Comparison of ENCODE assay signal across 18 cellular contexts in genomic region chr1:102120910-102121309, GRCh38.
DNase-seq lines count a peak whose midpoint lies in the region; TF ChIP-seq lines count a peak whose summit lies in the region.
"Had no signal": no experiment of that assay in that cellular context is flagged by ENCODE, and none has a peak within 500 bp of the region (broad histone marks: within the 10 kb centered on the region; RNA-seq: fewer than 3 reads in every experiment).

No MANE protein-coding gene starts in this region.

- H3K27ac Mint-ChIP-seq in neural progenitor cell: no peak overlapping the region
- H3K27ac Mint-ChIP-seq: T-cell had no signal

- TF ChIP-seq CTCF in neural progenitor cell (IDR thresholded peaks at IDR 0.05): no peak
- TF ChIP-seq CTCF in lower leg skin (IDR thresholded peaks at IDR 0.05): no peak

- H3F3A ChIP-seq in neural progenitor cell (ENCODE audit: low read depth): no peaks in the 10 kb centered on the region

- H2AFZ ChIP-seq in neural progenitor cell (replicated peaks): peak overlapping the region; percentile 79

- no peaks in the 10 kb centered on the region for H3K36me3 ChIP-seq in neural progenitor cell
- H3K36me3 ChIP-seq: BLaER1 treated with 17β-estradiol and CSF1 and Interleukin-3, amounts not matched to agents 10 nM and 100 nM had no signal

- peaks cover 2% of the 10 kb centered on the region for H3K27me3 Mint-ChIP-seq in neural progenitor cell (ENCODE audit: insufficient read depth, low read depth)
- H3K27me3 Mint-ChIP-seq: T-cell had no signal

- H3K9me3 ChIP-seq in neural progenitor cell (ENCODE audit: low read depth): no peaks in the 10 kb centered on the region
- H3K9me3 ChIP-seq: BLaER1 treated with 17β-estradiol and CSF1 and Interleukin-3, amounts not matched to agents 10 nM and 100 nM had no signal

- no peak overlapping the region for H3K4me3 Mint-ChIP-seq in neural progenitor cell
- H3K4me3 Mint-ChIP-seq: T-cell had no signal

- H3K36me3 Mint-ChIP-seq in neural progenitor cell: no peaks in the 10 kb centered on the region
- H3K36me3 Mint-ChIP-seq: T-cell had no signal

- no peaks in the 10 kb centered on the region for H3K27me3 ChIP-seq in neural progenitor cell
- H3K27me3 ChIP-seq: BLaER1 treated with 17β-estradiol and CSF1 and Interleukin-3, amounts not matched to agents 10 nM and 100 nM had no signal

- H3K4me2 ChIP-seq in neural progenitor cell: no peak overlapping the region
- H3K4me2 ChIP-seq: BLaER1 treated with 17β-estradiol and CSF1 and Interleukin-3, amounts not matched to agents 10 nM and 100 nM had no signal

- no peaks in the 10 kb centered on the region for H4K20me1 ChIP-seq in neural progenitor cell (ENCODE audit: low read depth)
- H4K20me1 ChIP-seq: BLaER1 treated with 17β-estradiol and CSF1 and Interleukin-3, amounts not matched to agents 10 nM and 100 nM had no signal

- intact Hi-C loops in lower leg skin (cut with DNase I; ENCODE audit: low total_unique reads): no loop called here

- no peak overlapping the region for H3K9ac ChIP-seq in neural progenitor cell
- H3K9ac ChIP-seq: BLaER1 treated with 17β-estradiol and CSF1 and Interleukin-3, amounts not matched to agents 10 nM and 100 nM had no signal

- no peak for TF ChIP-seq POLR2A in lower leg skin (IDR thresholded peaks at IDR 0.05)

- H3K4me1 Mint-ChIP-seq in neural progenitor cell: peaks cover 3% of the 10 kb centered on the region
- H3K4me1 Mint-ChIP-seq: T-cell had no signal

- peaks cover 15% of the 10 kb centered on the region for H3K4me1 ChIP-seq in neural progenitor cell
- H3K4me1 ChIP-seq: BLaER1 treated with 17β-estradiol and CSF1 and Interleukin-3, amounts not matched to agents 10 nM and 100 nM had no signal

- H3K9me3 Mint-ChIP-seq in neural progenitor cell: no peaks in the 10 kb centered on the region

- no peak overlapping the region for H3K27ac ChIP-seq in neural progenitor cell
- H3K27ac ChIP-seq: 22Rv1; BLaER1 treated with 17β-estradiol and CSF1 and Interleukin-3, amounts not matched to agents 10 nM and 100 nM; SK-N-MC had no signal

- WGBS in lower leg skin, 2 donors: 78 to 93% methylated on average over 3 to 4 of the region's 4 CpGs

- H3K79me2 ChIP-seq in neural progenitor cell (ENCODE audit: low read depth): no peaks in the 10 kb centered on the region

- H3K4me3 ChIP-seq in neural progenitor cell (no peak overlapping the region), lower leg skin (ENCODE audit: low read depth, poor library complexity, severe bottlenecking) (no peak overlapping the region)
- H3K4me3 ChIP-seq: BLaER1 treated with 17β-estradiol and CSF1 and Interleukin-3, amounts not matched to agents 10 nM and 100 nM; SK-N-MC had no signal

- peak; percentile 19 for DNase-seq in DMS53 (lab: John Stamatoyannopoulos, UW)
- no peak for DNase-seq in DMS53 treated with DMSO at 0.1 percent for 48 hours (lab: John Stamatoyannopoulos, UW; ENCODE audit: unreplicated experiment)
- peak; percentile 37 for DNase-seq in NCI-H128 (lab: John Stamatoyannopoulos, UW; ENCODE audit: unreplicated experiment)
- DNase-seq in NCI-H69 (lab: John Stamatoyannopoulos, UW): peak; percentile 4
- DNase-seq in neural progenitor cell (ENCODE audit: low spot score): no peak
- DNase-seq in lower leg skin (ENCODE audit: low spot score in 2 of 2): no peak
- no peak for DNase-seq in activated CD4-positive, CD25-positive, alpha-beta regulatory T cell (lab: John Stamatoyannopoulos, UW)
- no peak for DNase-seq in NCI-H2029 treated with DMSO at 0.1 percent for 48 hours (lab: John Stamatoyannopoulos, UW)
- DNase-seq: DMS 273 treated with DMSO at 0.1 percent for 48 hours; HCEC 1CT; IMR-90; NCI-H187; NCI-H226; NK-92 treated with Interleukin-12 subunit alpha and Interleukin-12 subunit beta, amount 100 ng/mL, for 24 hours; T-cell had no signal

Comparison
In these comparisons a context has a peak if more than half of its experiments do, and no peak if none do; other contexts are left out.
1. DNase-seq: peak in DMS53 (single experiment), NCI-H128 (single experiment) and NCI-H69 (single experiment); none in DMS53 treated with DMSO at 0.1 percent for 48 hours (single experiment), neural progenitor cell (single experiment), lower leg skin (0 of 2), activated CD4-positive, CD25-positive, alpha-beta regulatory T cell (0 of 4) and NCI-H2029 treated with DMSO at 0.1 percent for 48 hours (single experiment).